15 cellular contexts compared by ENCODE assay signal in the genomic region with DNA sequence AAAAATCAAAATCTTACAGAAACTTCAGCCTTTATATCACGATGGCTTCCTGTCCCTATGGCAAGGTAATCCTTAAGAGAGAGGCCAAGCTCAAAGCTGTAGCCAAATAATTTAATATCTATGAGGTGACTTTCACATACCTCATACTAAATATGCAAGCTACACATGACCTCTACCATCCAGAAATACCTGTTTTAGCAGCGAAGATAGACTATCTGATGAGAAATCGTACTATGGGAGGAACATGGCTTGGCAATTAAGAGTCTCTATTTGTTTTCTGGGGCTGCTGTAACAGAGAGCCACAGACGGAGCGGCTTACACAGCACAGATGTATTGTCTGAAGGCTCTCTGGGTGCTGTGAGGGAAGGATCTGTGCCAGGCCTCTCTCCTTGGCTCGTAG. TPM values are rescaled to one million over a fixed set of nuclear protein-coding genes. Genes with fewer than 3 reads are reported as not detected.
DNase-seq lines count a peak whose midpoint lies in the region; TF ChIP-seq lines count a peak whose summit lies in the region.
"Had no signal": no experiment of that assay in that cellular context is flagged by ENCODE, and none has a peak within 500 bp of the region (broad histone marks: within the 10 kb centered on the region; RNA-seq: fewer than 3 reads in every experiment).

No MANE protein-coding gene starts in this region.

- TF ChIP-seq POLR2A in prostate gland (IDR thresholded peaks at IDR 0.05) = no peak

- peaks cover 39% of the 10 kb centered on the region for H3K4me1 Mint-ChIP-seq in mesothelial cell of epicardium

- H3K27me3 Mint-ChIP-seq in mesothelial cell of epicardium (ENCODE audit: low read depth) = no peaks in the 10 kb centered on the region

- TF ChIP-seq CTCF in mesothelial cell of epicardium (IDR thresholded peaks at IDR 0.05; ENCODE audit: unreplicated experiment) = no peak
- TF ChIP-seq CTCF in prostate gland (IDR thresholded peaks at IDR 0.05) = no peak
- no peak for TF ChIP-seq CTCF in GM10266 (IDR thresholded peaks at IDR 0.05; ENCODE audit: control insufficient read depth, insufficient read depth, low read depth, missing control alignments)

- H3K4me1 ChIP-seq in prostate gland (replicated peaks) = peaks cover 5% of the 10 kb centered on the region

- no peaks in the 10 kb centered on the region for H3K9me3 Mint-ChIP-seq in mesothelial cell of epicardium
- H3K9me3 Mint-ChIP-seq: CD4-positive, alpha-beta T cell had no signal

- peak; percentile 5 for DNase-seq in HCEC 1CT
- peak; percentile 12 for DNase-seq in LoVo (ENCODE audit: low spot score)
- DNase-seq in mesothelial cell of epicardium (ENCODE audit: low spot score in 2 of 2, unreplicated experiment in 2 of 2) = no peak
- DNase-seq in prostate gland (ENCODE audit: low spot score) = peak; percentile 60
- DNase-seq in NCI-H1105 (lab: John Stamatoyannopoulos, UW) = no peak
- DNase-seq in GM10266 (ENCODE audit: extremely low spot score) = no peak
- no peak for DNase-seq in SHP77 treated with DMSO at 0.1 percent for 48 hours (lab: John Stamatoyannopoulos, UW)
- DNase-seq: C1 segment of cervical spinal cord; Calu3; CD4-positive, alpha-beta T cell; DMS 273 treated with DMSO at 0.1 percent for 48 hours; DMS79 treated with DMSO at 0.1 percent for 48 hours; EL had no signal

- intact Hi-C loops in prostate gland (cut with DNase I) = no loop called here

- H3K27ac ChIP-seq in prostate gland = peak overlapping the region in 1 of 2 donors; percentile 58
- H3K27ac ChIP-seq: HL-60 had no signal

- no peak overlapping the region for H3K4me3 ChIP-seq in prostate gland

- H3K27me3 ChIP-seq in prostate gland (replicated peaks; ENCODE audit: insufficient read depth) = no peaks in the 10 kb centered on the region

- H3K27ac Mint-ChIP-seq in mesothelial cell of epicardium = peak overlapping the region; percentile 68
- H3K27ac Mint-ChIP-seq: B cell; CD4-positive, alpha-beta T cell had no signal

- H3K9me3 ChIP-seq in prostate gland = no peaks in the 10 kb centered on the region

- 43% methylated on average over 6 of the region's 6 CpGs for WGBS in prostate gland

- H3K36me3 ChIP-seq in prostate gland = no peaks in the 10 kb centered on the region

- no peak overlapping the region for H3K4me3 Mint-ChIP-seq in mesothelial cell of epicardium
- H3K4me3 Mint-ChIP-seq: B cell; CD4-positive, alpha-beta T cell had no signal

- H3K36me3 Mint-ChIP-seq in mesothelial cell of epicardium = no peaks in the 10 kb centered on the region

RNA-seq across cellular contexts. Expression of gene SALL4, which starts 31.0 kb away (rescaled TPM):
- total RNA-seq in mesothelial cell of epicardium = 14.8 to 20.5 TPM (median 18.9 TPM) in 3 replicates
- 10 to 100 TPM in 1 of 2 donors, 1 to 10 TPM in 1; 1.8 to 12.6 TPM for total RNA-seq in prostate gland
- total RNA-seq: B cell had no signal

Comparison
In these comparisons a context has a peak if more than half of its experiments do, and no peak if none do; other contexts are left out.
1. DNase-seq: peak in HCEC 1CT (single experiment), LoVo (single experiment) and prostate gland (single experiment); none in mesothelial cell of epicardium (0 of 2), NCI-H1105 (single experiment), GM10266 (single experiment) and SHP77 treated with DMSO at 0.1 percent for 48 hours (single experiment).